ENCODE assay signal across 12 cellular contexts in genomic region chr6:75612921-75613534, GRCh38. TPM values are rescaled to one million over a fixed set of nuclear protein-coding genes. Genes with fewer than 3 reads are reported as not detected.
DNase-seq lines count a peak whose midpoint lies in the region; ATAC-seq and TF ChIP-seq lines count a peak whose summit lies in the region.
"Had no signal": no experiment of that assay in that cellular context is flagged by ENCODE, and none has a peak within 500 bp of the region (broad histone marks: within the 10 kb centered on the region; RNA-seq: fewer than 3 reads in every experiment).

No MANE protein-coding gene starts in this region.

- TF ChIP-seq POLR2A in thyroid gland (IDR thresholded peaks at IDR 0.05) (no peak), ovary (IDR thresholded peaks at IDR 0.05) (no peak)

- peaks cover 19% of the 10 kb centered on the region for H3K36me3 Mint-ChIP-seq in activated CD8-positive, alpha-beta memory T cell treated with anti-CD3 and anti-CD28 coated beads, Interleukin-2, amount 10 ng/mL, durations not matched to agents 7 days and 5 days

- no peaks in the 10 kb centered on the region for H3K27me3 ChIP-seq in ascending aorta
- H3K27me3 ChIP-seq in lower lobe of right lung (ENCODE audit: low read depth) = no peaks in the 10 kb centered on the region
- no peaks in the 10 kb centered on the region for H3K27me3 ChIP-seq in thyroid gland
- H3K27me3 ChIP-seq in ovary = no peaks in the 10 kb centered on the region
- H3K27me3 ChIP-seq: foreskin keratinocyte had no signal

- H3K27me3 Mint-ChIP-seq in activated CD8-positive, alpha-beta memory T cell treated with anti-CD3 and anti-CD28 coated beads, Interleukin-2, amount 10 ng/mL, durations not matched to agents 7 days and 5 days = no peaks in the 10 kb centered on the region

- no peak for TF ChIP-seq CTCF in ascending aorta (IDR thresholded peaks at IDR 0.05)
- no peak for TF ChIP-seq CTCF in lower lobe of right lung (IDR thresholded peaks at IDR 0.05)
- TF ChIP-seq CTCF in thyroid gland (IDR thresholded peaks at IDR 0.05) = no peak
- no peak for TF ChIP-seq CTCF in ovary (IDR thresholded peaks at IDR 0.05)

- H3K4me1 Mint-ChIP-seq in activated CD8-positive, alpha-beta memory T cell treated with anti-CD3 and anti-CD28 coated beads, Interleukin-2, amount 10 ng/mL, durations not matched to agents 7 days and 5 days = peaks cover 72% of the 10 kb centered on the region

- H3K4me3 Mint-ChIP-seq in activated CD8-positive, alpha-beta memory T cell treated with anti-CD3 and anti-CD28 coated beads, Interleukin-2, amount 10 ng/mL, durations not matched to agents 7 days and 5 days = peak overlapping the region; percentile 62

- 52 to 65% methylated on average over 8 of the region's 8 CpGs for WGBS in thyroid gland, 2 donors
- WGBS in ovary, 3 donors = 30 to 36% (median 34%) methylated on average over 8 of the region's 8 CpGs

- peak overlapping the region; percentile 67 to 78 for H3K27ac ChIP-seq in ascending aorta
- H3K27ac ChIP-seq in lower lobe of right lung = peak overlapping the region; percentile 7
- peak overlapping the region; percentile 7 to 65 (median 22) for H3K27ac ChIP-seq in thyroid gland
- no peak overlapping the region for H3K27ac ChIP-seq in ovary
- H3K27ac ChIP-seq: foreskin keratinocyte, VCaP had no signal

- no peaks in the 10 kb centered on the region for H3K9me3 Mint-ChIP-seq in activated CD8-positive, alpha-beta memory T cell treated with anti-CD3 and anti-CD28 coated beads, Interleukin-2, amount 10 ng/mL, durations not matched to agents 7 days and 5 days (ENCODE audit: low read depth)

- peak overlapping the region; percentile 87 for H3K27ac Mint-ChIP-seq in activated CD8-positive, alpha-beta memory T cell treated with anti-CD3 and anti-CD28 coated beads, Interleukin-2, amount 10 ng/mL, durations not matched to agents 7 days and 5 days

- H3K4me3 ChIP-seq in ascending aorta (peak overlapping the region in 1 of 2 donors; percentile 26), lower lobe of right lung (no peak overlapping the region), thyroid gland (replicated peaks in 1 of 3) (no peak overlapping the region), ovary (no peak overlapping the region)

- TF ChIP-seq EP300 in ovary (IDR thresholded peaks at IDR 0.05) = no peak

- peaks cover 10 to 39% of the 10 kb centered on the region in 2 donors for H3K4me1 ChIP-seq in ascending aorta
- peaks cover 73% of the 10 kb centered on the region for H3K4me1 ChIP-seq in lower lobe of right lung
- H3K4me1 ChIP-seq in thyroid gland = peaks cover 47 to 59% of the 10 kb centered on the region in 2 donors
- H3K4me1 ChIP-seq in ovary (ENCODE audit: insufficient read depth) = peaks cover 23% of the 10 kb centered on the region

- H3K36me3 ChIP-seq in ascending aorta (no peaks in the 10 kb centered on the region), lower lobe of right lung (no peaks in the 10 kb centered on the region), thyroid gland (no peaks in the 10 kb centered on the region), ovary (no peaks in the 10 kb centered on the region)

- intact Hi-C loops in ascending aorta (cut with DNase I) (no loop called here), lower lobe of right lung (cut with DNase I) (no loop called here), thyroid gland (cut with DNase I) (no loop called here), ovary (cut with DNase I) (no loop called here)

- ATAC-seq in activated CD8-positive, alpha-beta memory T cell treated with anti-CD3 and anti-CD28 coated beads, Interleukin-2, amount 10 ng/mL, durations not matched to agents 7 days and 5 days = no peak
- no peak for ATAC-seq in lower lobe of right lung
- ATAC-seq: foreskin keratinocyte had no signal

- CTCF ChIA-PET in activated CD8-positive, alpha-beta memory T cell treated with anti-CD3 and anti-CD28 coated beads, Interleukin-2, amount 10 ng/mL, durations not matched to agents 7 days and 5 days (lab: Charles Lee) = interaction anchor here (0.7 kb wide), 1 partner anchor 154 kb away, joined by 3 read pairs; no protein-coding TSS in a partner anchor

- DNase-seq in activated CD8-positive, alpha-beta memory T cell treated with anti-CD3 and anti-CD28 coated beads, Interleukin-2, amount 10 ng/mL, durations not matched to agents 7 days and 5 days = no peak
- DNase-seq in activated CD8-positive, alpha-beta memory T cell treated with anti-CD3 and anti-CD28 coated beads, Interleukin-2, amount 50 U/mL, for 4 hours = no peak
- DNase-seq in ascending aorta (ENCODE audit: low spot score in 2 of 2) (no peak), lower lobe of right lung (no peak), thyroid gland (no peak), ureter (ENCODE audit: low spot score) (no peak), hepatic stellate cell (ENCODE audit: low spot score) (no peak), ovary (no peak)
- DNase-seq: anterior cingulate cortex, foreskin keratinocyte, Karpas-422 had no signal

- H3K9me3 ChIP-seq in ascending aorta (no peaks in the 10 kb centered on the region), lower lobe of right lung (no peaks in the 10 kb centered on the region), thyroid gland (no peaks in the 10 kb centered on the region), ovary (no peaks in the 10 kb centered on the region)

RNA-seq across cellular contexts. Expression of gene SENP6, which starts 11.3 kb away (rescaled TPM):
- total RNA-seq in activated CD8-positive, alpha-beta memory T cell treated with anti-CD3 and anti-CD28 coated beads, Interleukin-2, amount 10 ng/mL, durations not matched to agents 7 days and 5 days = 10 to 100 TPM; 79.2 to 80.4 TPM
- total RNA-seq in ascending aorta (24.4 TPM), lower lobe of right lung (84.4 TPM), thyroid gland (100 to 1,000 TPM; 154 to 255 (median 170) TPM), ureter (173 TPM), ovary (100 to 1,000 TPM; 108 to 158 (median 134) TPM)
- polyA plus RNA-seq in ovary = 10 to 100 TPM; 43.0 to 57.1 TPM

Comparison
In these comparisons a context has a peak if more than half of its experiments do, and no peak if none do; other contexts are left out.
1. H3K27ac ChIP-seq: peak in ascending aorta (2 of 2), lower lobe of right lung (single experiment) and thyroid gland (3 of 3); none in ovary (0 of 2).